In genomic region chr10:3774814-3775670, GRCh38 we compare ENCODE assay signal across 9 cellular contexts. TPM values are rescaled to one million over a fixed set of nuclear protein-coding genes. Genes with fewer than 3 reads are reported as not detected.
DNase-seq lines count a peak whose midpoint lies in the region; ATAC-seq and TF ChIP-seq lines count a peak whose summit lies in the region.
"Had no signal": no experiment of that assay in that cellular context is flagged by ENCODE, and none has a peak within 500 bp of the region (broad histone marks: within the 10 kb centered on the region; RNA-seq: fewer than 3 reads in every experiment).

No MANE protein-coding gene starts in this region.

- H3K27ac ChIP-seq in caudate nucleus (ENCODE audit: low read depth, low read length) (peak overlapping the region; percentile 6), lung (ENCODE audit: low read depth in 1 of 2, low read length in 1 of 2) (peak overlapping the region; percentile 26 to 83), vagina (peak overlapping the region; percentile 99)

- no peak for TF ChIP-seq POLR2A in vagina (IDR thresholded peaks at IDR 0.05)

- 73 to 85% methylated on average over 20 of the region's 20 CpGs for WGBS in lung, 2 donors

- DNase-seq in Ammon's horn (ENCODE audit: low spot score), result peak; percentile 61
- peak; percentile 32 for DNase-seq in MV-4-11 (lab: John Stamatoyannopoulos, UW)
- DNase-seq in caudate nucleus (lab: John Stamatoyannopoulos, UW), result peak in 8 of 61 donors; percentile 5 to 65 (median 22)
- no peak for DNase-seq in lung (ENCODE audit: low spot score)
- no peak for DNase-seq in vagina (ENCODE audit: extremely low spot score in 2 of 2)
- DNase-seq in GM20000 (ENCODE audit: low spot score), result no peak
- DNase-seq in cortex of kidney (lab: John Stamatoyannopoulos, UW), result no peak

- intact Hi-C loops in vagina (cut with DNase I), result no loop called here

- H3K9me3 ChIP-seq in lung (ENCODE audit: control insufficient read depth in 2 of 2, insufficient read depth in 1 of 2, low read length in 1 of 2) (no peaks in the 10 kb centered on the region), vagina (no peaks in the 10 kb centered on the region)
- H3K9me3 ChIP-seq: adrenal gland had no signal

- H3K36me3 ChIP-seq in lung (ENCODE audit: control insufficient read depth in 2 of 2, insufficient read depth in 2 of 2, low read length in 2 of 2), result peaks cover 20 to 22% of the 10 kb centered on the region in 2 donors
- H3K36me3 ChIP-seq in vagina, result peaks cover 0 to 40% of the 10 kb centered on the region in 2 donors

- TF ChIP-seq CTCF in lung (IDR thresholded peaks at IDR 0.05; ENCODE audit: control extremely low read depth, extremely low read depth) (no peak), vagina (IDR thresholded peaks at IDR 0.05) (no peak), GM20000 (IDR thresholded peaks at IDR 0.05; ENCODE audit: extremely low read depth, missing control alignments) (no peak)

- H3K4me3 ChIP-seq in lung (no peak overlapping the region), vagina (no peak overlapping the region)
- H3K4me3 ChIP-seq: adrenal gland had no signal

- ATAC-seq in lung (ENCODE audit: insufficient read depth, low FRiP score), result no peak
- ATAC-seq in GM21786 (IDR thresholded peaks at IDR 0.05; ENCODE audit: unreplicated experiment), result no peak

- H3K27me3 ChIP-seq in lung (ENCODE audit: control insufficient read depth, insufficient read depth) (no peaks in the 10 kb centered on the region), vagina (no peaks in the 10 kb centered on the region)
- H3K27me3 ChIP-seq: adrenal gland had no signal

- H3K4me1 ChIP-seq in lung (ENCODE audit: control insufficient read depth in 2 of 2, insufficient read depth in 2 of 2, low read length in 2 of 2) (peaks cover 10 to 18% of the 10 kb centered on the region in 2 donors), vagina (peaks cover 58% of the 10 kb centered on the region)

RNA-seq across cellular contexts. Expression of gene KLF6, which starts 10.0 kb away (rescaled TPM):
- total RNA-seq in lung (100 to 1,000 TPM; 173 to 264 TPM), vagina (145 TPM)
- 100 to 1,000 TPM in 1 of 2 donors, 10 to 100 TPM in 1; 45.6 to 146 TPM for polyA plus RNA-seq in lung

Comparison
In these comparisons a context has a peak if more than half of its experiments do, and no peak if none do; other contexts are left out.
1. DNase-seq: peak in Ammon's horn (single experiment) and MV-4-11 (single experiment); none in lung (single experiment), vagina (0 of 2), GM20000 (single experiment) and cortex of kidney (single experiment).
2. H3K27ac ChIP-seq: peak in every context shown above with its lines; median percentile 99 in vagina; 54 in lung; 6 in caudate nucleus.